2 cellular contexts compared by ENCODE assay signal in the genomic region with DNA sequence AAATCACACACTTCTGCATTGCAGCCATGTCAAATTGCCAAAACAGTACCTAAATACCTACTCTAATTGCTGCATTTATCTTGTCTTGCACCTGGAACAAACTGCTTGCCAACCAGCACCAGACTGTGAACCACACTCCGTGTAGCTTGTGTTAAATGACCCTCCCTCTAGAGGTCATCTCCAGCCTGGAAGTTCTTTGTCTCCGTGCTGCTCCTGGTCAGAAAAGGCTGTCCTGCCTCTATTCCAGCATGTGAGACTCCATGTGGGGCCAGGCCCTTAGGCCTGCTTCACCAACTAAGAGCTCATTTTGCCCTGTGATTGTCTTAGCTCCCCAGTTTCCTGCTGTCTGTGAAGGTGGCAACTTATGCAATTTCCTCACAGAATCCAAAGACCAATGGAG.
TF ChIP-seq lines count a peak whose summit lies in the region.

No MANE protein-coding gene starts in this region.

TF ChIP-seq in A549, 52 proteins besides CTCF, POLR2A, EP300 and RAD21:
- TF ChIP-seq, protein P1, sequence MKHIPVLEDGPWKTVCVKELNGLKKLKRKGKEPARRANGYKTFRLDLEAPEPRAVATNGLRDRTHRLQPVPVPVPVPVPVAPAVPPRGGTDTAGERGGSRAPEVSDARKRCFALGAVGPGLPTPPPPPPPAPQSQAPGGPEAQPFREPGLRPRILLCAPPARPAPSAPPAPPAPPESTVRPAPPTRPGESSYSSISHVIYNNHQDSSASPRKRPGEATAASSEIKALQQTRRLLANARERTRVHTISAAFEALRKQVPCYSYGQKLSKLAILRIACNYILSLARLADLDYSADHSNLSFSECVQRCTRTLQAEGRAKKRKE (CRISPR knock-in tag; IDR thresholded peaks at IDR 0.05; ENCODE audit: low read depth) = no peak
- 0 out of 3 replicates have a peak, but pooled peaks have one; percentile 7 for TF ChIP-seq SMC3 (IDR thresholded peaks at IDR 0.05)

TF ChIP-seq in WTC11, 78 proteins besides CTCF, POLR2A, EP300 and RAD21 (continued from another document):
- TF ChIP-seq, protein P2, sequence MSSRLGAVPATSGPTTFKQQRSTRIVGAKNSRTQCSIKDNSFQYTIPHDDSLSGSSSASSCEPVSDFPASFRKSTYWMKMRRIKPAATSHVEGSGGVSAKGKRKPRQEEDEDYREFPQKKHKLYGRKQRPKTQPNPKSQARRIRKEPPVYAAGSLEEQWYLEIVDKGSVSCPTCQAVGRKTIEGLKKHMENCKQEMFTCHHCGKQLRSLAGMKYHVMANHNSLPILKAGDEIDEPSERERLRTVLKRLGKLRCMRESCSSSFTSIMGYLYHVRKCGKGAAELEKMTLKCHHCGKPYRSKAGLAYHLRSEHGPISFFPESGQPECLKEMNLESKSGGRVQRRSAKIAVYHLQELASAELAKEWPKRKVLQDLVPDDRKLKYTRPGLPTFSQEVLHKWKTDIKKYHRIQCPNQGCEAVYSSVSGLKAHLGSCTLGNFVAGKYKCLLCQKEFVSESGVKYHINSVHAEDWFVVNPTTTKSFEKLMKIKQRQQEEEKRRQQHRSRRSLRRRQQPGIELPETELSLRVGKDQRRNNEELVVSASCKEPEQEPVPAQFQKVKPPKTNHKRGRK (CRISPR knock-in tag; IDR thresholded peaks at IDR 0.05; ENCODE audit: borderline replicate concordance) = peak; percentile 79; the same call in 1 of the 2 replicates
